In genomic region chr1:6148497-6149241, GRCh38 we compare ENCODE assay signal across 8 cellular contexts.
DNase-seq lines count a peak whose midpoint lies in the region; TF ChIP-seq lines count a peak whose summit lies in the region.

No MANE protein-coding gene starts in this region.

- DNase-seq in GM19240 (ENCODE audit: insufficient read length, low spot score) (peak; percentile 45), RWPE1 (ENCODE audit: low spot score) (peak; percentile 90), NCI-H345 (lab: John Stamatoyannopoulos, UW) (no peak), RKO (ENCODE audit: low spot score) (no peak), dedifferentiated amniotic fluid mesenchymal stem cell (ENCODE audit: extremely low spot score) (no peak)
- DNase-seq in stimulated activated CD4-positive, alpha-beta T cell treated with anti-CD3 and anti-CD28 coated beads, Interleukin-4, amount 100 ng/mL, for 1 hour: peak; percentile 74

- H3K27ac Mint-ChIP-seq in activated naive CD4-positive, alpha-beta T cell treated with anti-CD3 and anti-CD28 coated beads, Interleukin-2, amount 50 U/mL, for 24 hours: no peak overlapping the region

- H3K36me3 ChIP-seq in iPS-15b (ENCODE audit: control insufficient read depth, insufficient read depth, low read length): no peaks in the 10 kb centered on the region

- peaks cover 4% of the 10 kb centered on the region for H3K4me1 Mint-ChIP-seq in activated naive CD4-positive, alpha-beta T cell treated with anti-CD3 and anti-CD28 coated beads, Interleukin-2, amount 50 U/mL, for 24 hours

- H3K27ac ChIP-seq in RWPE1: no peak overlapping the region

- H3K9ac ChIP-seq in iPS-15b (ENCODE audit: low read depth, low read length): no peak overlapping the region

- peaks cover 2% of the 10 kb centered on the region for H3K4me1 ChIP-seq in iPS-15b (ENCODE audit: control insufficient read depth, insufficient read depth, low read length)

- CTCF ChIA-PET in RWPE1 (lab: Yijun Ruan, JAX): interaction anchor here (0.6 to 0.9 kb wide), 2 partner anchors 41 to 265 kb away, joined by 3 read pairs; no protein-coding TSS in a partner anchor

- H3K4me3 Mint-ChIP-seq in activated naive CD4-positive, alpha-beta T cell treated with anti-CD3 and anti-CD28 coated beads, Interleukin-2, amount 50 U/mL, for 24 hours: peak overlapping the region; percentile 76

- no peaks in the 10 kb centered on the region for H3K9me3 ChIP-seq in iPS-15b (ENCODE audit: control insufficient read depth, insufficient read depth, low read length)

- H3K27me3 Mint-ChIP-seq in activated naive CD4-positive, alpha-beta T cell treated with anti-CD3 and anti-CD28 coated beads, Interleukin-2, amount 50 U/mL, for 24 hours: peaks cover 3% of the 10 kb centered on the region

- no peaks in the 10 kb centered on the region for H3K9me3 Mint-ChIP-seq in activated naive CD4-positive, alpha-beta T cell treated with anti-CD3 and anti-CD28 coated beads, Interleukin-2, amount 50 U/mL, for 24 hours

- peaks cover 21% of the 10 kb centered on the region for H3K27me3 ChIP-seq in iPS-15b (ENCODE audit: control insufficient read depth, insufficient read depth, low read length)

- no peaks in the 10 kb centered on the region for H3K36me3 Mint-ChIP-seq in activated naive CD4-positive, alpha-beta T cell treated with anti-CD3 and anti-CD28 coated beads, Interleukin-2, amount 50 U/mL, for 24 hours

- POLR2A ChIA-PET in RWPE1 (lab: Yijun Ruan, JAX; ENCODE audit: low non-redundant PET): interaction anchor here (0.6 kb wide), 1 partner anchor 117 kb away, joined by 3 read pairs; no protein-coding TSS in a partner anchor

- no peak for TF ChIP-seq CTCF in RWPE1 (conservative IDR thresholded peaks at IDR 0.05; ENCODE audit: low read depth)

- peak overlapping the region; percentile 52 for H3K4me3 ChIP-seq in iPS-15b (ENCODE audit: low read depth, low read length)

Comparison
In these comparisons a context has a peak if more than half of its experiments do, and no peak if none do; other contexts are left out.
1. DNase-seq: peak in GM19240 (single experiment), RWPE1 (single experiment) and stimulated activated CD4-positive, alpha-beta T cell treated with anti-CD3 and anti-CD28 coated beads, Interleukin-4, amount 100 ng/mL, for 1 hour (single experiment); none in NCI-H345 (single experiment), RKO (single experiment) and dedifferentiated amniotic fluid mesenchymal stem cell (single experiment).